ENCODE assay signal across 8 cellular contexts in genomic region chr1:204685236-204686006, GRCh38. TPM values are rescaled to one million over a fixed set of nuclear protein-coding genes. Genes with fewer than 3 reads are reported as not detected.
A peak's percentile ranks its signal among the peaks of the same experiment; 100 is the strongest.
DNase-seq lines count a peak whose midpoint lies in the region; ATAC-seq and TF ChIP-seq lines count a peak whose summit lies in the region.

LRRN2 (minus strand) TSS chr1:204685738; CDS start chr1:204619992, 65,746 bp downstream.

- TF ChIP-seq CTCF in neural progenitor cell (IDR thresholded peaks at IDR 0.05) (no peak), GM20000 (IDR thresholded peaks at IDR 0.05; ENCODE audit: extremely low read depth, missing control alignments) (no peak)

- no peaks in the 10 kb centered on the region for H3K36me3 ChIP-seq in neural progenitor cell

- no peaks in the 10 kb centered on the region for H4K20me1 ChIP-seq in neural progenitor cell (ENCODE audit: low read depth)

- H3K9me3 Mint-ChIP-seq in neural progenitor cell, result no peaks in the 10 kb centered on the region

- H3K9ac ChIP-seq in neural progenitor cell, result no peak within 1 kb of the TSS

- peaks cover 17% of the 10 kb centered on the region for H3K27me3 Mint-ChIP-seq in neural progenitor cell (ENCODE audit: insufficient read depth, low read depth)

- H2AFZ ChIP-seq in neural progenitor cell (replicated peaks), result peak within 1 kb of the TSS; percentile 92

- H3K4me3 Mint-ChIP-seq in neural progenitor cell, result peak within 1 kb of the TSS; percentile 93

- peak within 1 kb of the TSS; percentile 88 for H3K27ac Mint-ChIP-seq in neural progenitor cell

- peak within 1 kb of the TSS; percentile 97 for H3K4me2 ChIP-seq in neural progenitor cell

- DNase-seq in EH (ENCODE audit: low read depth) (peak; percentile 2), NCI-H446 treated with DMSO at 0.1 percent for 48 hours (lab: John Stamatoyannopoulos, UW) (peak; percentile 51), erythroblast (lab: John Stamatoyannopoulos, UW) (peak; percentile 68 to 79), neural progenitor cell (ENCODE audit: low spot score) (peak; percentile 66), GM20000 (ENCODE audit: low spot score) (no peak), GF-D8 (lab: John Stamatoyannopoulos, UW) (no peak), activated gamma-delta T cell treated with Interleukin-2 at 50 U/mL for 16 hours (no peak)

- H3K27me3 ChIP-seq in neural progenitor cell, result peaks cover 83% of the 10 kb centered on the region

- H3K4me3 ChIP-seq in neural progenitor cell, result peak within 1 kb of the TSS; percentile 79

- peaks cover 9% of the 10 kb centered on the region for H3K4me1 ChIP-seq in neural progenitor cell

- H3K36me3 Mint-ChIP-seq in neural progenitor cell, result no peaks in the 10 kb centered on the region

- H3K9me3 ChIP-seq in neural progenitor cell (ENCODE audit: low read depth), result no peaks in the 10 kb centered on the region

- peaks cover 24% of the 10 kb centered on the region for H3K4me1 Mint-ChIP-seq in neural progenitor cell

- TF ChIP-seq POLR2A in erythroblast (IDR thresholded peaks at IDR 0.05; ENCODE audit: low read length), result no peak

- no peak within 1 kb of the TSS for H3K27ac ChIP-seq in neural progenitor cell

- no peaks in the 10 kb centered on the region for H3K79me2 ChIP-seq in neural progenitor cell (ENCODE audit: low read depth)

- ATAC-seq in HG03460 (IDR thresholded peaks at IDR 0.05; ENCODE audit: unreplicated experiment), result no peak

- H3F3A ChIP-seq in neural progenitor cell (ENCODE audit: low read depth), result peaks cover 5% of the 10 kb centered on the region

RNA-seq across cellular contexts. Expression of gene LRRN2, which starts in this region (rescaled TPM):
- total RNA-seq in neural progenitor cell (ENCODE audit: low replicate concordance), result 1.9 and 7.2 TPM in 2 replicates

Comparison
In these comparisons a context has a peak if more than half of its experiments do, and no peak if none do; other contexts are left out.
1. DNase-seq: peak in EH (single experiment), NCI-H446 treated with DMSO at 0.1 percent for 48 hours (single experiment), erythroblast (2 of 2) and neural progenitor cell (single experiment); none in GM20000 (single experiment), GF-D8 (single experiment) and activated gamma-delta T cell treated with Interleukin-2 at 50 U/mL for 16 hours (single experiment).